ENCODE assay signal across 9 cellular contexts in genomic region chr11:68297052-68297378, GRCh38. TPM values are rescaled to one million over a fixed set of nuclear protein-coding genes. Genes with fewer than 3 reads are reported as not detected.
DNase-seq lines count a peak whose midpoint lies in the region; ATAC-seq, FAIRE-seq and TF ChIP-seq lines count a peak whose summit lies in the region.
"Had no signal": no experiment of that assay in that cellular context is flagged by ENCODE, and none has a peak within 500 bp of the region (broad histone marks: within the 10 kb centered on the region; RNA-seq: fewer than 3 reads in every experiment).

No MANE protein-coding gene starts in this region.

- in situ Hi-C loops in transverse colon (cut with MboI; ENCODE audit: low pct_ligation_motif_present in 1 of 4, low pct_unique_long_range_greater_than_20kb in 1 of 4, low sequenced_read_pairs in 3 of 4) = loop anchor here in 3 of 4 donors (5.0 kb wide), 1 partner anchor 40 kb away; no protein-coding TSS in a partner anchor

- H3K36me3 ChIP-seq in mucosa of stomach (ENCODE audit: control insufficient read depth, insufficient read depth, low read length) (no peaks in the 10 kb centered on the region), transverse colon (no peaks in the 10 kb centered on the region)

- H3K27ac Mint-ChIP-seq in dendritic cell treated with granulocyte-macrophage colony-stimulating factor and Interleukin-4, amounts not matched to agents 40 ng/mL and 50 ng/mL, for 4 days = peak overlapping the region; percentile 28
- H3K27ac Mint-ChIP-seq in stimulated activated naive CD8-positive, alpha-beta T cell treated with anti-CD3 and anti-CD28 coated beads, Interleukin-15, amount 100 ng/mL, for 72 hours = no peak overlapping the region

- no peak for ATAC-seq in stimulated activated naive CD8-positive, alpha-beta T cell treated with anti-CD3 and anti-CD28 coated beads, Interleukin-15, amount 100 ng/mL, for 72 hours

- peak overlapping the region; percentile 74 to 86 (median 83) for H3K27ac ChIP-seq in transverse colon
- H3K27ac ChIP-seq: HL-60 had no signal

- no peak for TF ChIP-seq EP300 in transverse colon (IDR thresholded peaks at IDR 0.05; ENCODE audit: low read depth)

- DNase-seq in GM12891 (ENCODE audit: insufficient read length, low spot score) = no peak
- no peak for DNase-seq in transverse colon
- DNase-seq in EL = no peak
- DNase-seq in stimulated activated naive CD8-positive, alpha-beta T cell treated with anti-CD3 and anti-CD28 coated beads, Interleukin-15, amount 100 ng/mL, for 72 hours = no peak
- no peak for DNase-seq in stimulated activated naive CD4-positive, alpha-beta T cell treated with Interleukin-2 at 50 U/mL for 16 hours (lab: John Stamatoyannopoulos, UW)

- peak overlapping the region; percentile 83 for H3K9ac ChIP-seq in mucosa of stomach (ENCODE audit: low read length)

- no peak for TF ChIP-seq CTCF in transverse colon (IDR thresholded peaks at IDR 0.05)

- H3K4me1 Mint-ChIP-seq in dendritic cell treated with granulocyte-macrophage colony-stimulating factor and Interleukin-4, amounts not matched to agents 40 ng/mL and 50 ng/mL, for 4 days (ENCODE audit: low read depth) = peaks cover 28% of the 10 kb centered on the region
- peaks cover 9% of the 10 kb centered on the region for H3K4me1 Mint-ChIP-seq in stimulated activated naive CD8-positive, alpha-beta T cell treated with anti-CD3 and anti-CD28 coated beads, Interleukin-15, amount 100 ng/mL, for 72 hours

- FAIRE-seq in GM12891 (lab: Jason Lieb, UNC) = peak; percentile 59
- FAIRE-seq: RCC 7860 had no signal

- H3K27me3 Mint-ChIP-seq in dendritic cell treated with granulocyte-macrophage colony-stimulating factor and Interleukin-4, amounts not matched to agents 40 ng/mL and 50 ng/mL, for 4 days = peaks cover 20% of the 10 kb centered on the region
- peaks cover 16% of the 10 kb centered on the region for H3K27me3 Mint-ChIP-seq in stimulated activated naive CD8-positive, alpha-beta T cell treated with anti-CD3 and anti-CD28 coated beads, Interleukin-15, amount 100 ng/mL, for 72 hours

- H3K4me3 ChIP-seq in mucosa of stomach (ENCODE audit: low read length) (no peak overlapping the region), transverse colon (no peak overlapping the region)

- H3K9me3 ChIP-seq in mucosa of stomach (ENCODE audit: control insufficient read depth, low read length) (no peaks in the 10 kb centered on the region), transverse colon (no peaks in the 10 kb centered on the region)

- TF ChIP-seq POLR2A in GM12891 (IDR thresholded peaks at IDR 0.05; ENCODE audit: low read depth, low read length) = no peak
- TF ChIP-seq POLR2A in transverse colon (IDR thresholded peaks at IDR 0.05) = peak; percentile 36

- H3K36me3 Mint-ChIP-seq in dendritic cell treated with granulocyte-macrophage colony-stimulating factor and Interleukin-4, amounts not matched to agents 40 ng/mL and 50 ng/mL, for 4 days (ENCODE audit: low read depth) = no peaks in the 10 kb centered on the region

- no peaks in the 10 kb centered on the region for H3K27me3 ChIP-seq in mucosa of stomach (ENCODE audit: control insufficient read depth, insufficient read depth, low read length)
- H3K27me3 ChIP-seq in transverse colon = no peaks in the 10 kb centered on the region

- WGBS in transverse colon (ENCODE audit: low coverage in 1 of 2), 2 donors = 85% methylated on average over 6 of the region's 6 CpGs; no CpG with 5 or more reads in 1 of the 2 donors

- H3K9me3 Mint-ChIP-seq in dendritic cell treated with granulocyte-macrophage colony-stimulating factor and Interleukin-4, amounts not matched to agents 40 ng/mL and 50 ng/mL, for 4 days = no peaks in the 10 kb centered on the region
- no peaks in the 10 kb centered on the region for H3K9me3 Mint-ChIP-seq in stimulated activated naive CD8-positive, alpha-beta T cell treated with anti-CD3 and anti-CD28 coated beads, Interleukin-15, amount 100 ng/mL, for 72 hours

- H3K4me3 Mint-ChIP-seq in dendritic cell treated with granulocyte-macrophage colony-stimulating factor and Interleukin-4, amounts not matched to agents 40 ng/mL and 50 ng/mL, for 4 days = no peak overlapping the region
- no peak overlapping the region for H3K4me3 Mint-ChIP-seq in stimulated activated naive CD8-positive, alpha-beta T cell treated with anti-CD3 and anti-CD28 coated beads, Interleukin-15, amount 100 ng/mL, for 72 hours

- peaks cover 39% of the 10 kb centered on the region for H3K4me1 ChIP-seq in mucosa of stomach (ENCODE audit: control insufficient read depth, insufficient read depth, low read length)
- peaks cover 9 to 31% (median 27%) of the 10 kb centered on the region in 4 donors for H3K4me1 ChIP-seq in transverse colon

- intact Hi-C loops in dendritic cell treated with granulocyte-macrophage colony-stimulating factor and Interleukin-4, amounts not matched to agents 40 ng/mL and 50 ng/mL, for 4 days (cut with micrococcal nuclease) = loop anchor here (1.0 to 5.0 kb wide), 2 partner anchors 40 to 80 kb away; no protein-coding TSS in a partner anchor
- intact Hi-C loops in transverse colon (cut with DNase I; ENCODE audit: low total_unique reads) = no loop called here

TF ChIP-seq in GM12891, 5 proteins besides CTCF, POLR2A, EP300 and RAD21:
- no peak for TF ChIP-seq TAF1 (IDR thresholded peaks at IDR 0.05; ENCODE audit: low read depth, low read length)

RNA-seq across cellular contexts. Expression of gene LRP5, which starts 15.4 kb away (rescaled TPM):
- 5.2 TPM for polyA plus RNA-seq in GM12891 (2012; ENCODE audit: low read depth, missing spikeins)
- total RNA-seq in transverse colon = 100 to 1,000 TPM in 1 of 4 donors, 10 to 100 TPM in 3; 72.6 to 138 (median 82.3) TPM

RNA-seq across cellular contexts. Expression of gene C11orf24, which starts 25.2 kb away (rescaled TPM):
- 33.0 TPM for polyA plus RNA-seq in GM12891 (2012; ENCODE audit: low read depth, missing spikeins)
- 100 to 1,000 TPM in 1 of 4 donors, 10 to 100 TPM in 3; 31.4 to 130 (median 56.6) TPM for total RNA-seq in transverse colon
